ENCODE assay signal across 28 cellular contexts in genomic region chr10:123446449-123447156, GRCh38.
DNase-seq lines count a peak whose midpoint lies in the region; ATAC-seq, FAIRE-seq and TF ChIP-seq lines count a peak whose summit lies in the region.
"Had no signal": no experiment of that assay in that cellular context is flagged by ENCODE, and none has a peak within 500 bp of the region (broad histone marks: within the 10 kb centered on the region; RNA-seq: fewer than 3 reads in every experiment).

No MANE protein-coding gene starts in this region.

- in situ Hi-C loops in GM12878 (cut with MboI) = no loop called here

- TF ChIP-seq POLR2A in HCT116 (IDR thresholded peaks at IDR 0.05; ENCODE audit: borderline replicate concordance, extremely low read depth, insufficient read depth, insufficient read length) (no peak), GM12878 (IDR thresholded peaks at IDR 0.05; ENCODE audit: low read depth, low read length) (no peak)

- H3K4me2 ChIP-seq in HCT116 (ENCODE audit: low read length) (no peak overlapping the region), GM12878 (ENCODE audit: control insufficient read depth, insufficient read depth) (no peak overlapping the region)
- H3K4me2 ChIP-seq: KMS-11 had no signal

- H2AFZ ChIP-seq in HCT116 (ENCODE audit: low read depth, low read length, poor library complexity, severe bottlenecking) = no peak overlapping the region
- no peak overlapping the region for H2AFZ ChIP-seq in GM12878 (ENCODE audit: control insufficient read depth, low read depth, low read length)

- H3K36me3 Mint-ChIP-seq in neural crest cell (ENCODE audit: low read depth) (no peaks in the 10 kb centered on the region), chondrocyte (ENCODE audit: low read depth) (no peaks in the 10 kb centered on the region)
- H3K36me3 Mint-ChIP-seq: CD8-positive, alpha-beta T cell had no signal

- no peaks in the 10 kb centered on the region for H3K36me3 ChIP-seq in HCT116 (ENCODE audit: control insufficient read depth in 1 of 2, insufficient read depth in 2 of 2, low read length in 2 of 2)
- no peaks in the 10 kb centered on the region for H3K36me3 ChIP-seq in GM12878 (ENCODE audit: control insufficient read depth in 2 of 2, insufficient read depth in 2 of 2, low read length in 1 of 2)
- H3K36me3 ChIP-seq in small intestine (ENCODE audit: control insufficient read depth in 2 of 2, insufficient read depth in 2 of 2, low read length in 2 of 2) = no peaks in the 10 kb centered on the region

- SMC1A ChIA-PET in GM12878 (lab: Charles Lee; ENCODE audit: uncharacterized antibody, unreplicated experiment) = no interaction called here

- POLR2A ChIA-PET in HCT116 (lab: Charles Lee) = no interaction called here
- POLR2A ChIA-PET in GM12878 (lab: Charles Lee) = no interaction called here

- CTCF ChIA-PET in HCT116 (lab: Charles Lee) = no interaction called here
- CTCF ChIA-PET in GM12878 (lab: Yijun Ruan, JAX) = no interaction called here

- H3K4me1 Mint-ChIP-seq in neural crest cell (peaks cover 4% of the 10 kb centered on the region), chondrocyte (ENCODE audit: low read depth) (no peaks in the 10 kb centered on the region)
- H3K4me1 Mint-ChIP-seq: B cell had no signal

- FAIRE-seq in GM12878 (lab: Jason Lieb, UNC) (no peak), small intestine (lab: Jason Lieb, UNC) (no peak)
- FAIRE-seq: GM19239, H54 had no signal

- 77% methylated on average over 10 of the region's 10 CpGs for WGBS in GM12878 (ENCODE audit: insufficient coverage, insufficient replicate concordance, low lambda C conversion rate, missing lambda C conversion rate)
- WGBS in small intestine, 3 donors = 66 to 72% (median 70%) methylated on average over 10 of the region's 10 CpGs

- BruUV-seq in HCT116 (replicated peaks; lab: Mats Ljungman, UMichigan) (no TSS peak), GM12878 (replicated peaks; lab: Mats Ljungman, UMichigan) (no TSS peak)

- no peaks in the 10 kb centered on the region for H3K27me3 ChIP-seq in HCT116 (ENCODE audit: insufficient read depth, low read length)
- no peaks in the 10 kb centered on the region for H3K27me3 ChIP-seq in GM12878 (replicated peaks in 1 of 2; ENCODE audit: control insufficient read depth in 2 of 2, insufficient read depth in 2 of 2, low read length in 1 of 2)
- H3K27me3 ChIP-seq in small intestine (ENCODE audit: control insufficient read depth in 2 of 2, insufficient read depth in 2 of 2, low read length in 2 of 2) = no peaks in the 10 kb centered on the region

- H3K9me3 ChIP-seq in HCT116 (ENCODE audit: control insufficient read depth in 1 of 2, insufficient read depth in 1 of 2, low read depth in 1 of 2, low read length in 2 of 2) (no peaks in the 10 kb centered on the region), GM12878 (replicated peaks; ENCODE audit: control insufficient read depth, insufficient read depth, low read length) (no peaks in the 10 kb centered on the region; the same call in 2 of the 3 replicates), small intestine (ENCODE audit: control insufficient read depth, low read depth) (no peaks in the 10 kb centered on the region)
- H3K9me3 ChIP-seq: Caco-2 had no signal

- H3K4me3 ChIP-seq in HCT116 (replicated peaks in 1 of 2; ENCODE audit: low read depth in 1 of 2, low read length in 2 of 2) (no peak overlapping the region), GM12878 (no peak overlapping the region), small intestine (ENCODE audit: low read depth in 1 of 2, low read length in 2 of 2) (no peak overlapping the region)

- TF ChIP-seq EP300 in GM12878 (IDR thresholded peaks at IDR 0.05; ENCODE audit: borderline replicate concordance in 1 of 2, control insufficient read depth in 1 of 2, low read depth in 2 of 2, low read length in 2 of 2) = no peak

- H3K9ac ChIP-seq in HCT116 (ENCODE audit: low read length) = no peak overlapping the region
- H3K9ac ChIP-seq in GM12878 (ENCODE audit: control insufficient read depth, insufficient read depth, low read length) = no peak overlapping the region
- H3K9ac ChIP-seq: KMS-11 had no signal

- ATAC-seq in HCT116 = 0 out of 2 replicates have a peak, but pooled peaks have one; percentile 9
- ATAC-seq in GM12878 = no peak
- ATAC-seq: CD8-positive, alpha-beta T cell; Panc1 had no signal

- H3K4me3 Mint-ChIP-seq in neural crest cell (no peak overlapping the region), chondrocyte (ENCODE audit: unreplicated experiment) (no peak overlapping the region)
- H3K4me3 Mint-ChIP-seq: B cell; CD8-positive, alpha-beta T cell; HFFc6 had no signal

- H3K9me3 Mint-ChIP-seq in neural crest cell (no peaks in the 10 kb centered on the region), chondrocyte (ENCODE audit: low read depth) (no peaks in the 10 kb centered on the region)
- H3K9me3 Mint-ChIP-seq: CD8-positive, alpha-beta T cell had no signal

- H3K27ac ChIP-seq in HCT116 (ENCODE audit: low read depth, low read length) (no peak overlapping the region), GM12878 (ENCODE audit: control insufficient read depth, insufficient read depth) (no peak overlapping the region), small intestine (ENCODE audit: low read depth in 1 of 2, low read length in 1 of 2) (no peak overlapping the region)
- H3K27ac ChIP-seq: 22Rv1, C4-2B, KMS-11, RWPE1 had no signal

- H4K20me1 ChIP-seq in HCT116 (ENCODE audit: insufficient read depth) = no peaks in the 10 kb centered on the region
- no peaks in the 10 kb centered on the region for H4K20me1 ChIP-seq in GM12878 (ENCODE audit: control insufficient read depth, insufficient read depth)

- H3K27ac Mint-ChIP-seq in neural crest cell (ENCODE audit: unreplicated experiment) (peak overlapping the region; percentile 54), chondrocyte (ENCODE audit: unreplicated experiment) (no peak overlapping the region)
- H3K27ac Mint-ChIP-seq: B cell; CD8-positive, alpha-beta T cell; HFFc6 had no signal

- no peaks in the 10 kb centered on the region for H3K4me1 ChIP-seq in HCT116 (ENCODE audit: control insufficient read depth in 1 of 2, insufficient read depth in 2 of 2, low read length in 2 of 2)
- peaks cover 35% of the 10 kb centered on the region for H3K4me1 ChIP-seq in GM12878 (ENCODE audit: control insufficient read depth, insufficient read depth, low read length)
- no peaks in the 10 kb centered on the region for H3K4me1 ChIP-seq in small intestine (ENCODE audit: control insufficient read depth in 2 of 2, insufficient read depth in 1 of 2, low read depth in 1 of 2, low read length in 1 of 2)
- H3K4me1 ChIP-seq: Caco-2 had no signal

- peak; percentile 14 for DNase-seq in DMS153 (lab: John Stamatoyannopoulos, UW)
- no peak for DNase-seq in DMS153 treated with DMSO at 0.1 percent for 48 hours (lab: John Stamatoyannopoulos, UW; ENCODE audit: unreplicated experiment)
- DNase-seq in HCT116 (ENCODE audit: low read depth, low spot score) = no peak
- DNase-seq in GM12878 (ENCODE audit: low read depth, low spot score) = no peak
- DNase-seq in neural crest cell (ENCODE audit: low read depth, low spot score) = no peak
- DNase-seq in chondrocyte (ENCODE audit: low spot score) = no peak
- DNase-seq in T-helper 2 cell = no peak
- DNase-seq in small intestine = no peak
- DNase-seq: Caco-2; CD8-positive, alpha-beta T cell; DMS79 treated with DMSO at 0.1 percent for 48 hours; HFFc6; NCI-H1048; NCI-H1694 treated with DMSO at 0.1 percent for 48 hours; NCI-H2081 treated with DMSO at 0.1 percent for 48 hours; NCI-H2171 treated with DMSO at 0.1 percent for 48 hours; NCI-H345; NCI-H510A treated with DMSO at 0.1 percent for 48 hours; NCI-H774; SHP77 treated with DMSO at 0.1 percent for 48 hours had no signal

- intact Hi-C loops in HCT116 (cut with micrococcal nuclease) = no loop called here
- intact Hi-C loops in GM12878 (cut with micrococcal nuclease; ENCODE audit: unreplicated experiment) = no loop called here

- RAD21 ChIA-PET in HCT116 (lab: Charles Lee; ENCODE audit: low non-redundant PET in 1 of 2, low total read pairs in 2 of 2, uncharacterized antibody in 2 of 2, unreplicated experiment in 2 of 2) = no interaction called here
- RAD21 ChIA-PET in GM12878 (lab: Charles Lee; ENCODE audit: unreplicated experiment) = no interaction called here

- no peaks in the 10 kb centered on the region for H3K79me2 ChIP-seq in HCT116 (ENCODE audit: insufficient read depth, low read length)
- no peaks in the 10 kb centered on the region for H3K79me2 ChIP-seq in GM12878 (ENCODE audit: control insufficient read depth, insufficient read depth, low read length)

- TF ChIP-seq CTCF in HCT116 (IDR thresholded peaks at IDR 0.05 in 2 of 3, conservative IDR thresholded peaks at IDR 0.05 in 1 of 3; ENCODE audit: borderline replicate concordance in 1 of 3, insufficient read depth in 1 of 3, low read depth in 2 of 3, low read length in 2 of 3) (no peak), GM12878 (IDR thresholded peaks at IDR 0.05 in 2 of 3, conservative IDR thresholded peaks at IDR 0.05 in 1 of 3; ENCODE audit: control insufficient read depth in 2 of 3, extremely low read depth in 1 of 3, insufficient read depth in 1 of 3, low read depth in 3 of 3, low read length in 3 of 3) (no peak), neural crest cell (conservative IDR thresholded peaks at IDR 0.05) (no peak), chondrocyte (IDR thresholded peaks at IDR 0.05) (no peak)

- TF ChIP-seq RAD21 in HCT116 (IDR thresholded peaks at IDR 0.05; ENCODE audit: low read depth) (no peak), GM12878 (IDR thresholded peaks at IDR 0.05; ENCODE audit: insufficient read depth, low read depth, low read length) (no peak)

- H3K27me3 Mint-ChIP-seq in neural crest cell (ENCODE audit: low read depth) = no peaks in the 10 kb centered on the region
- no peaks in the 10 kb centered on the region for H3K27me3 Mint-ChIP-seq in chondrocyte (ENCODE audit: low read depth)

- no peaks in the 10 kb centered on the region for H3K9me2 ChIP-seq in HCT116 (ENCODE audit: insufficient read depth)

TF ChIP-seq in HCT116, 20 proteins besides CTCF, POLR2A, EP300 and RAD21:
- TF ChIP-seq ELF1 (IDR thresholded peaks at IDR 0.05; ENCODE audit: borderline replicate concordance, low read depth) (no peak), YY1 (IDR thresholded peaks at IDR 0.05; ENCODE audit: extremely low read depth, insufficient replicate concordance, low read depth, low read length) (no peak)

TF ChIP-seq in GM12878, 131 proteins besides CTCF, POLR2A, EP300 and RAD21 (continues in another document):
- 0 out of 2 replicates have a peak, but pooled peaks have one; percentile 60 for TF ChIP-seq MLLT1 (IDR thresholded peaks at IDR 0.05)
